Comparison of ENCODE assay signal across 18 cellular contexts in the genomic region with DNA sequence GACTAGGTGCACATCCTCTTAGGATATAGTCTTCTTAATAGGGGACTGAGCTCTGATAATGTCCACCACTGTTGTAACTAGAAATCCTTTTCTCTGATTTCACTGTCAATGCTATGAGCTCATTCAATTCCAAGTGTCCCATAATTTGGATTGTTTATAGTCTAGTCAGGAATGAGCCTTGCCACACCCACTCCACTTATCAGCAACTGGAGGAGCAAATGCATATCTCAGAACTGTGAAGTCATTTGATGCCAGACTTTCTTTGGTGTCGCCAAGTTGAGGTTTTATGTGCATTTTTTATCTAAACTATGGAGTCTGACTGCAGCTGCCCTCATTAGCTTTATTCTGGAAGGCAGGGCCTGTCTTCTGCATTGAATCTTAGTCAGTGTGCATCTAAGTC.
"Had no signal": no experiment of that assay in that cellular context is flagged by ENCODE, and none has a peak within 500 bp of the region (broad histone marks: within the 10 kb centered on the region; RNA-seq: fewer than 3 reads in every experiment).

No MANE protein-coding gene starts in this region.

- H3K27ac ChIP-seq: adrenal gland, colonic mucosa, foreskin keratinocyte, neural progenitor cell, ovary, right lobe of liver, spleen, suprapubic skin, upper lobe of left lung had no signal

- ATAC-seq: activated CD4-positive, CD25-positive, alpha-beta regulatory T cell treated with anti-CD3 and anti-CD28 coated beads, Interleukin-2, amount 50 U/mL, for 24 hours; esophagus mucosa; foreskin keratinocyte; right lobe of liver had no signal

- H2AFZ ChIP-seq: neural progenitor cell had no signal

- H3K4me2 ChIP-seq: neural progenitor cell had no signal

- H3K9me3 ChIP-seq: adrenal gland, colonic mucosa, ovary, right lobe of liver, suprapubic skin had no signal

- H3K9ac ChIP-seq: neural progenitor cell had no signal

- H3K27me3 ChIP-seq: adrenal gland, colonic mucosa, foreskin keratinocyte, neural progenitor cell, ovary, right lobe of liver, spleen, upper lobe of left lung had no signal

- H3K4me1 ChIP-seq: adrenal gland, colonic mucosa, foreskin keratinocyte, right lobe of liver, spleen, suprapubic skin, upper lobe of left lung had no signal

- H3K36me3 ChIP-seq: adrenal gland, colonic mucosa, ovary, right lobe of liver, spleen, suprapubic skin, upper lobe of left lung had no signal

- H3K4me3 ChIP-seq: adrenal gland, colonic mucosa, lung, neural progenitor cell, ovary, right lobe of liver, spleen, suprapubic skin, upper lobe of left lung had no signal

- DNase-seq: activated CD4-positive, alpha-beta T cell treated with anti-CD3 and anti-CD28 coated beads, Interleukin-2, amount 50 U/mL, for 1 hour; activated CD8-positive, alpha-beta memory T cell treated with anti-CD3 and anti-CD28 coated beads for 24 hours; activated naive CD4-positive, alpha-beta T cell treated with anti-CD3 and anti-CD28 coated beads, Interleukin-2, amount 50 U/mL, for 16 hours; activated T-cell treated with anti-CD3 and anti-CD28 coated beads for 4 hours; adrenal gland; central memory CD4-positive, alpha-beta T cell; colonic mucosa; foreskin keratinocyte; ovary; right lobe of liver; spleen; T-helper 9 cell; upper lobe of left lung had no signal
